14 cellular contexts compared by ENCODE assay signal in genomic region chr18:22551536-22552151, GRCh38.
DNase-seq lines count a peak whose midpoint lies in the region; ATAC-seq and TF ChIP-seq lines count a peak whose summit lies in the region.
"Had no signal": no experiment of that assay in that cellular context is flagged by ENCODE, and none has a peak within 500 bp of the region (broad histone marks: within the 10 kb centered on the region; RNA-seq: fewer than 3 reads in every experiment).

No MANE protein-coding gene starts in this region.

- no peak for ATAC-seq in T-helper 17 cell
- ATAC-seq: naive thymus-derived CD4-positive, alpha-beta T cell; stimulated activated memory B cell treated with anti-CD40 and anti-IgM and Interleukin-4, amounts not matched to agents 10 μg/mL and 1 μg/mL and 100 μg/mL, for 72 hours had no signal

- peaks cover 42% of the 10 kb centered on the region for H3K4me1 ChIP-seq in PC-9 (replicated peaks; ENCODE audit: insufficient read depth)
- H3K4me1 ChIP-seq: colonic mucosa had no signal

- CTCF ChIA-PET in PC-9 (lab: Charles Lee): no interaction called here
- CTCF ChIA-PET in activated CD4-positive, alpha-beta memory T cell treated with anti-CD3 and anti-CD28 coated beads, Interleukin-2, amount 10 ng/mL, durations not matched to agents 7 days and 5 days (lab: Charles Lee): no interaction called here

- H4K20me1 ChIP-seq in PC-9 (ENCODE audit: insufficient read depth): no peaks in the 10 kb centered on the region

- H3K79me2 ChIP-seq in PC-9 (ENCODE audit: low read depth): no peaks in the 10 kb centered on the region

- H3K4me2 ChIP-seq in PC-9: peak overlapping the region; percentile 62

- peak overlapping the region; percentile 3; the same call in 1 of the 2 replicates for H3K4me3 ChIP-seq in PC-9
- H3K4me3 ChIP-seq: colonic mucosa had no signal

- no peak overlapping the region for H3K27ac Mint-ChIP-seq in activated CD4-positive, alpha-beta memory T cell treated with anti-CD3 and anti-CD28 coated beads, Interleukin-2, amount 10 ng/mL, durations not matched to agents 7 days and 5 days
- H3K27ac Mint-ChIP-seq in T-helper 17 cell: no peak overlapping the region
- H3K27ac Mint-ChIP-seq: activated T-helper 1 cell treated with anti-CD3 and anti-CD28 coated beads, Interleukin-12 subunit alpha, Interleukin-12 subunit beta, Interleukin-2, Interleukin-4 antibody, amounts not matched to agents 30 ng/mL and 10 ng/mL and 1 ng/mL, durations not matched to agents 14 hours and 24 hours and 36 hours; naive thymus-derived CD4-positive, alpha-beta T cell; stimulated activated memory B cell treated with anti-CD40 and anti-IgM and Interleukin-4, amounts not matched to agents 10 μg/mL and 1 μg/mL and 100 μg/mL, for 72 hours had no signal

- H3K9me3 Mint-ChIP-seq in activated CD4-positive, alpha-beta memory T cell treated with anti-CD3 and anti-CD28 coated beads, Interleukin-2, amount 10 ng/mL, durations not matched to agents 7 days and 5 days: no peaks in the 10 kb centered on the region
- H3K9me3 Mint-ChIP-seq: activated T-helper 1 cell treated with anti-CD3 and anti-CD28 coated beads, Interleukin-12 subunit alpha, Interleukin-12 subunit beta, Interleukin-2, Interleukin-4 antibody, amounts not matched to agents 30 ng/mL and 10 ng/mL and 1 ng/mL, durations not matched to agents 14 hours and 24 hours and 36 hours had no signal

- intact Hi-C loops in PC-9 (cut with micrococcal nuclease; ENCODE audit: unreplicated experiment): loop anchor here (5.0 kb wide), 1 partner anchor 269 kb away; no protein-coding TSS in a partner anchor

- H3K9me3 ChIP-seq in PC-9 (ENCODE audit: insufficient read depth, low read depth) (0 out of 2 replicates have a peak, but pooled peaks cover 3% of the 10 kb centered on the region), T-helper 17 cell (ENCODE audit: control insufficient read depth, low read length, poor library complexity, severe bottlenecking) (no peaks in the 10 kb centered on the region)
- H3K9me3 ChIP-seq: colonic mucosa had no signal

- peak; percentile 89 for DNase-seq in EH (ENCODE audit: low read depth)
- DNase-seq in PC-9: peak; percentile 33 to 97
- DNase-seq in dermis microvascular lymphatic vessel endothelial cell (ENCODE audit: low read depth in 2 of 2): peak; percentile 35 to 87
- DNase-seq in non-pigmented ciliary epithelial cell (ENCODE audit: low read depth): peak; percentile 90
- no peak for DNase-seq in activated CD4-positive, alpha-beta memory T cell treated with anti-CD3 and anti-CD28 coated beads, Interleukin-2, amount 10 ng/mL, durations not matched to agents 7 days and 5 days
- no peak for DNase-seq in T-helper 17 cell
- no peak for DNase-seq in NCI-H1436 (lab: John Stamatoyannopoulos, UW)
- DNase-seq in NCI-H1417 (lab: John Stamatoyannopoulos, UW): no peak
- DNase-seq: colonic mucosa; naive thymus-derived CD4-positive, alpha-beta T cell; NCI-H2081 treated with DMSO at 0.1 percent for 48 hours; stimulated activated CD4-positive, alpha-beta T cell treated with anti-CD3 and anti-CD28 coated beads, Interleukin-15, amount 100 ng/mL, for 24 hours had no signal

- no peaks in the 10 kb centered on the region for H3K4me1 Mint-ChIP-seq in activated CD4-positive, alpha-beta memory T cell treated with anti-CD3 and anti-CD28 coated beads, Interleukin-2, amount 10 ng/mL, durations not matched to agents 7 days and 5 days
- no peaks in the 10 kb centered on the region for H3K4me1 Mint-ChIP-seq in T-helper 17 cell
- H3K4me1 Mint-ChIP-seq: naive thymus-derived CD4-positive, alpha-beta T cell; stimulated activated memory B cell treated with anti-CD40 and anti-IgM and Interleukin-4, amounts not matched to agents 10 μg/mL and 1 μg/mL and 100 μg/mL, for 72 hours had no signal

- H3K27me3 ChIP-seq in PC-9 (ENCODE audit: insufficient read depth, low read depth): no peaks in the 10 kb centered on the region
- H3K27me3 ChIP-seq: colonic mucosa had no signal

- no peaks in the 10 kb centered on the region for H3K9me2 ChIP-seq in PC-9 (ENCODE audit: insufficient read depth)

- H2AFZ ChIP-seq in PC-9: peak overlapping the region; percentile 68; the same call in 1 of the 2 replicates

- no peaks in the 10 kb centered on the region for H3K36me3 Mint-ChIP-seq in activated CD4-positive, alpha-beta memory T cell treated with anti-CD3 and anti-CD28 coated beads, Interleukin-2, amount 10 ng/mL, durations not matched to agents 7 days and 5 days (ENCODE audit: low read depth)
- H3K36me3 Mint-ChIP-seq in T-helper 17 cell (ENCODE audit: low read depth): no peaks in the 10 kb centered on the region
- H3K36me3 Mint-ChIP-seq: naive thymus-derived CD4-positive, alpha-beta T cell; stimulated activated memory B cell treated with anti-CD40 and anti-IgM and Interleukin-4, amounts not matched to agents 10 μg/mL and 1 μg/mL and 100 μg/mL, for 72 hours had no signal

- H3F3A ChIP-seq in PC-9 (ENCODE audit: insufficient read depth, low read depth): peaks cover 34% of the 10 kb centered on the region

- POLR2A ChIA-PET in PC-9 (lab: Charles Lee; ENCODE audit: unreplicated experiment): no interaction called here
- POLR2A ChIA-PET in activated CD4-positive, alpha-beta memory T cell treated with anti-CD3 and anti-CD28 coated beads, Interleukin-2, amount 10 ng/mL, durations not matched to agents 7 days and 5 days (lab: Charles Lee): no interaction called here

- peak overlapping the region; percentile 99 for H3K27ac ChIP-seq in PC-9
- H3K27ac ChIP-seq: colonic mucosa had no signal

- no peak for TF ChIP-seq CTCF in PC-9 (conservative IDR thresholded peaks at IDR 0.05)

- peaks cover 1% of the 10 kb centered on the region for H3K27me3 Mint-ChIP-seq in activated CD4-positive, alpha-beta memory T cell treated with anti-CD3 and anti-CD28 coated beads, Interleukin-2, amount 10 ng/mL, durations not matched to agents 7 days and 5 days
- peaks cover 2% of the 10 kb centered on the region for H3K27me3 Mint-ChIP-seq in T-helper 17 cell

- no peak overlapping the region for H3K4me3 Mint-ChIP-seq in activated CD4-positive, alpha-beta memory T cell treated with anti-CD3 and anti-CD28 coated beads, Interleukin-2, amount 10 ng/mL, durations not matched to agents 7 days and 5 days
- no peak overlapping the region for H3K4me3 Mint-ChIP-seq in T-helper 17 cell
- H3K4me3 Mint-ChIP-seq: activated T-helper 1 cell treated with anti-CD3 and anti-CD28 coated beads, Interleukin-12 subunit alpha, Interleukin-12 subunit beta, Interleukin-2, Interleukin-4 antibody, amounts not matched to agents 30 ng/mL and 10 ng/mL and 1 ng/mL, durations not matched to agents 14 hours and 24 hours and 36 hours; naive thymus-derived CD4-positive, alpha-beta T cell; stimulated activated memory B cell treated with anti-CD40 and anti-IgM and Interleukin-4, amounts not matched to agents 10 μg/mL and 1 μg/mL and 100 μg/mL, for 72 hours had no signal

- H3K36me3 ChIP-seq in PC-9 (ENCODE audit: low read depth): no peaks in the 10 kb centered on the region
- H3K36me3 ChIP-seq: colonic mucosa had no signal

- no TSS peak for BruUV-seq in PC-9 (replicated peaks; lab: Mats Ljungman, UMichigan)

Comparison
In these comparisons a context has a peak if more than half of its experiments do, and no peak if none do; other contexts are left out.
1. DNase-seq: peak in EH (single experiment), PC-9 (2 of 2), dermis microvascular lymphatic vessel endothelial cell (2 of 2) and non-pigmented ciliary epithelial cell (single experiment); none in activated CD4-positive, alpha-beta memory T cell treated with anti-CD3 and anti-CD28 coated beads, Interleukin-2, amount 10 ng/mL, durations not matched to agents 7 days and 5 days (single experiment), T-helper 17 cell (0 of 3), NCI-H1436 (single experiment) and NCI-H1417 (0 of 3).